30 cellular contexts compared by ENCODE assay signal in the genomic region with DNA sequence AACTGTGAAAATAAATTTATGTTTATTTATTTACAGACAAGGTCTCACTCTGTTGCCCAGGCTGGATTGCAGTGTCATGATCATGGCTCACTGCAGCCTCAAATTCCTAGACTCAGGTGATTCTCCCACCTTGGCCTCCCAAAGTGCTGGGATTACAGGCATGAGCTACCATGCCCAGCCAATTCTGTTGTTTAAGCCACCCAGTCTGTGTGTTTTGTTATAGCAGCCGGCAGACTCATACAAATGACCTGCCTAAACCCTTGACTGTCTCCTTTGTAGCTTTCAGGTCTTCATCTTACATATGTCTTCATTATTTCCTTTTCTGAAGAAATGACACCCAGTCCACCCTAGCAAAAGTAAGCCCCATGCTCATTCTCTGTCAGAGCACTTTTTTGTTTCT.
"Had no signal": no experiment of that assay in that cellular context is flagged by ENCODE, and none has a peak within 500 bp of the region (broad histone marks: within the 10 kb centered on the region; RNA-seq: fewer than 3 reads in every experiment).

No MANE protein-coding gene starts in this region.

- H3K27ac Mint-ChIP-seq: naive thymus-derived CD4-positive, alpha-beta T cell; nephron; neural progenitor cell; progenitor cell of endocrine pancreas; stimulated activated memory B cell treated with anti-CD40 and anti-IgM and Interleukin-4, amounts not matched to agents 10 μg/mL and 1 μg/mL and 100 μg/mL, for 72 hours; stimulated activated naive CD8-positive, alpha-beta T cell treated with anti-CD3 and anti-CD28 coated beads, Interleukin-15, amount 100 ng/mL, for 72 hours; type B pancreatic cell had no signal

- H3K9me3 Mint-ChIP-seq: naive thymus-derived CD4-positive, alpha-beta T cell; nephron; neural progenitor cell; stimulated activated memory B cell treated with anti-CD40 and anti-IgM and Interleukin-4, amounts not matched to agents 10 μg/mL and 1 μg/mL and 100 μg/mL, for 72 hours; stimulated activated naive CD8-positive, alpha-beta T cell treated with anti-CD3 and anti-CD28 coated beads, Interleukin-15, amount 100 ng/mL, for 72 hours; type B pancreatic cell had no signal

- H3K27me3 Mint-ChIP-seq: naive thymus-derived CD4-positive, alpha-beta T cell; progenitor cell of endocrine pancreas; stimulated activated memory B cell treated with anti-CD40 and anti-IgM and Interleukin-4, amounts not matched to agents 10 μg/mL and 1 μg/mL and 100 μg/mL, for 72 hours; stimulated activated naive CD8-positive, alpha-beta T cell treated with anti-CD3 and anti-CD28 coated beads, Interleukin-15, amount 100 ng/mL, for 72 hours; type B pancreatic cell had no signal

- H3K4me1 ChIP-seq: neural progenitor cell, pancreas, psoas muscle, spleen, suprapubic skin, testis, tibial artery, transverse colon, upper lobe of right lung, uterus had no signal

- H3K4me3 ChIP-seq: neural progenitor cell, pancreas, psoas muscle, skin epidermis, smooth muscle cell, spleen, suprapubic skin, testis, tibial artery, transverse colon, upper lobe of right lung, uterus had no signal

- H3K4me1 Mint-ChIP-seq: naive thymus-derived CD4-positive, alpha-beta T cell; nephron; neural progenitor cell; stimulated activated memory B cell treated with anti-CD40 and anti-IgM and Interleukin-4, amounts not matched to agents 10 μg/mL and 1 μg/mL and 100 μg/mL, for 72 hours; stimulated activated naive CD8-positive, alpha-beta T cell treated with anti-CD3 and anti-CD28 coated beads, Interleukin-15, amount 100 ng/mL, for 72 hours had no signal

- H3K27ac ChIP-seq: neural progenitor cell, neutrophil, pancreas, psoas muscle, skin epidermis, spleen, suprapubic skin, testis, tibial artery, transverse colon, upper lobe of right lung, uterus had no signal

- H3K36me3 ChIP-seq: neural progenitor cell, neutrophil, pancreas, spleen, suprapubic skin, tibial artery, transverse colon, upper lobe of right lung, uterus had no signal

- ATAC-seq: naive thymus-derived CD4-positive, alpha-beta T cell; pancreas; psoas muscle; right cardiac atrium; sciatic nerve; stimulated activated memory B cell treated with anti-CD40 and anti-IgM and Interleukin-4, amounts not matched to agents 10 μg/mL and 1 μg/mL and 100 μg/mL, for 72 hours; stimulated activated naive CD8-positive, alpha-beta T cell treated with anti-CD3 and anti-CD28 coated beads, Interleukin-15, amount 100 ng/mL, for 72 hours; stimulated activated naive CD8-positive, alpha-beta T cell treated with anti-CD3 and anti-CD28 coated beads, Interleukin-15, Interleukin-2, amounts not matched to agents 100 U/mL and 50 U/mL, for 24 hours; upper lobe of right lung had no signal

- FAIRE-seq: pancreas had no signal

- H3K9ac ChIP-seq: neural progenitor cell had no signal

- H3K4me3 Mint-ChIP-seq: naive thymus-derived CD4-positive, alpha-beta T cell; nephron; neural progenitor cell; stimulated activated memory B cell treated with anti-CD40 and anti-IgM and Interleukin-4, amounts not matched to agents 10 μg/mL and 1 μg/mL and 100 μg/mL, for 72 hours; stimulated activated naive CD8-positive, alpha-beta T cell treated with anti-CD3 and anti-CD28 coated beads, Interleukin-15, amount 100 ng/mL, for 72 hours; type B pancreatic cell had no signal

- DNase-seq: naive thymus-derived CD4-positive, alpha-beta T cell; nucleus accumbens; pancreas; psoas muscle; right cardiac atrium; spleen; stimulated activated CD4-positive, alpha-beta T cell treated with anti-CD3 and anti-CD28 coated beads, Interleukin-12 subunit alpha, Interleukin-12 subunit beta, amount 100 ng/mL, for 4 hours; stimulated activated CD4-positive, alpha-beta T cell treated with anti-CD3 and anti-CD28 coated beads, Interleukin-1b, Interleukin-23, amount 100 ng/mL, for 48 hours; stimulated activated CD4-positive, alpha-beta T cell treated with anti-CD3 and anti-CD28 coated beads, Interleukin-4, amount 100 ng/mL, for 1 hour; stimulated activated CD4-positive, alpha-beta T cell treated with anti-CD3 and anti-CD28 coated beads, Interleukin-4, amount 100 ng/mL, for 4 hours; stimulated activated CD8-positive, alpha-beta memory T cell treated with anti-CD3 and anti-CD28 coated beads, Interleukin-4, amount 100 ng/mL, for 48 hours; stimulated activated naive CD4-positive, alpha-beta T cell; stimulated activated naive CD8-positive, alpha-beta T cell treated with anti-CD3 and anti-CD28 coated beads, Interleukin-15, amount 100 ng/mL, for 72 hours; stimulated activated naive CD8-positive, alpha-beta T cell treated with anti-CD3 and anti-CD28 coated beads, Interleukin-15, Interleukin-2, amounts not matched to agents 100 U/mL and 50 U/mL, for 24 hours; substantia nigra; testis; tibial artery; transverse colon; upper lobe of right lung; uterus had no signal

- H3K9me3 ChIP-seq: neutrophil, pancreas, psoas muscle, spleen, suprapubic skin, testis, tibial artery, transverse colon, upper lobe of right lung, uterus had no signal

- H3K36me3 Mint-ChIP-seq: naive thymus-derived CD4-positive, alpha-beta T cell; neural progenitor cell; stimulated activated memory B cell treated with anti-CD40 and anti-IgM and Interleukin-4, amounts not matched to agents 10 μg/mL and 1 μg/mL and 100 μg/mL, for 72 hours; type B pancreatic cell had no signal
